In genomic region chrY:12841368-12841767, GRCh38 we compare ENCODE assay signal across 8 cellular contexts.
"Had no signal": no experiment of that assay in that cellular context is flagged by ENCODE, and none has a peak within 500 bp of the region (broad histone marks: within the 10 kb centered on the region; RNA-seq: fewer than 3 reads in every experiment).

No MANE protein-coding gene starts in this region.

- ATAC-seq: HCT116, HepG2 had no signal

- H3K9me3 ChIP-seq: HAP-1 had no signal

- H3K27ac ChIP-seq: GM23248, HL-60 had no signal

- DNase-seq: GM23248, GOT3, H7, HFFc6 had no signal

- H3K36me3 ChIP-seq: HAP-1 had no signal

- H3K4me1 ChIP-seq: HAP-1 had no signal

- H3K4me3 ChIP-seq: GM23248, HAP-1 had no signal
